In genomic region chr13:110289174-110289573, GRCh38 we compare ENCODE assay signal across 16 cellular contexts. TPM values are rescaled to one million over a fixed set of nuclear protein-coding genes. Genes with fewer than 3 reads are reported as not detected.
DNase-seq lines count a peak whose midpoint lies in the region; ATAC-seq and TF ChIP-seq lines count a peak whose summit lies in the region.
"Had no signal": no experiment of that assay in that cellular context is flagged by ENCODE, and none has a peak within 500 bp of the region (broad histone marks: within the 10 kb centered on the region; RNA-seq: fewer than 3 reads in every experiment).

No MANE protein-coding gene starts in this region.

- no peak for ATAC-seq in GM18511 (IDR thresholded peaks at IDR 0.05; ENCODE audit: unreplicated experiment)
- no peak for ATAC-seq in HG03521 (IDR thresholded peaks at IDR 0.05; ENCODE audit: unreplicated experiment)
- ATAC-seq: HepG2 had no signal

- peak overlapping the region; percentile 73 to 99 (median 78) for H3K27ac ChIP-seq in esophagus muscularis mucosa (replicated peaks in 1 of 4)
- H3K27ac ChIP-seq in muscle layer of colon (ENCODE audit: low read depth, low read length), result peak overlapping the region; percentile 86
- peak overlapping the region; percentile 89 for H3K27ac ChIP-seq in stomach smooth muscle (ENCODE audit: low read length)
- H3K27ac ChIP-seq: BLaER1 had no signal

- no peaks in the 10 kb centered on the region for H3K9me3 Mint-ChIP-seq in chondrocyte (ENCODE audit: low read depth)

- WGBS in esophagus muscularis mucosa, result 89% methylated on average over 7 of the region's 9 CpGs

- H3K9me3 ChIP-seq in esophagus muscularis mucosa (no peaks in the 10 kb centered on the region), muscle layer of colon (ENCODE audit: low read length) (no peaks in the 10 kb centered on the region), stomach smooth muscle (ENCODE audit: control insufficient read depth in 2 of 2, low read length in 2 of 2) (no peaks in the 10 kb centered on the region)
- H3K9me3 ChIP-seq: BLaER1, Caco-2, HAP-1 had no signal

- no peak for DNase-seq in chondrocyte (ENCODE audit: low spot score)
- no peak for DNase-seq in esophagus muscularis mucosa (ENCODE audit: extremely low spot score)
- no peak for DNase-seq in NOMO-1 treated with DMSO at 0.1 percent for 48 hours (lab: John Stamatoyannopoulos, UW; ENCODE audit: unreplicated experiment)
- DNase-seq: 8988T; AML-193; Caco-2; CD8-positive, alpha-beta memory T cell; DND-41; GDM1 had no signal

- peak overlapping the region; percentile 57 for H3K27ac Mint-ChIP-seq in chondrocyte (ENCODE audit: unreplicated experiment)
- H3K27ac Mint-ChIP-seq: CD8-positive, alpha-beta memory T cell had no signal

- H3K4me3 ChIP-seq in esophagus muscularis mucosa, result no peak overlapping the region
- no peak overlapping the region for H3K4me3 ChIP-seq in muscle layer of colon (ENCODE audit: low read depth in 1 of 2, low read length in 2 of 2)
- no peak overlapping the region for H3K4me3 ChIP-seq in stomach smooth muscle (ENCODE audit: low read length in 2 of 2)
- H3K4me3 ChIP-seq: BLaER1, HAP-1 had no signal

- H3K27me3 Mint-ChIP-seq in chondrocyte (ENCODE audit: low read depth), result no peaks in the 10 kb centered on the region

- H3K4me1 ChIP-seq in esophagus muscularis mucosa, result peaks cover 54 to 95% (median 83%) of the 10 kb centered on the region in 4 donors
- H3K4me1 ChIP-seq in muscle layer of colon (ENCODE audit: insufficient read depth, low read length), result peaks cover 67% of the 10 kb centered on the region
- peaks cover 74% of the 10 kb centered on the region for H3K4me1 ChIP-seq in stomach smooth muscle (ENCODE audit: control insufficient read depth, insufficient read depth, low read length)
- H3K4me1 ChIP-seq: Caco-2, HAP-1 had no signal

- intact Hi-C loops in esophagus muscularis mucosa (cut with DNase I), result no loop called here

- TF ChIP-seq CTCF in chondrocyte (IDR thresholded peaks at IDR 0.05), result no peak
- TF ChIP-seq CTCF in esophagus muscularis mucosa (IDR thresholded peaks at IDR 0.05), result no peak

- H3K4me1 Mint-ChIP-seq in chondrocyte (ENCODE audit: low read depth), result peaks cover 92% of the 10 kb centered on the region
- H3K4me1 Mint-ChIP-seq: CD8-positive, alpha-beta memory T cell had no signal

- H3K36me3 ChIP-seq in esophagus muscularis mucosa (peaks cover 0 to 18% (median 11%) of the 10 kb centered on the region in 4 donors), muscle layer of colon (ENCODE audit: insufficient read depth, low read length) (no peaks in the 10 kb centered on the region), stomach smooth muscle (ENCODE audit: control insufficient read depth in 2 of 2, insufficient read depth in 2 of 2, low read length in 2 of 2) (peaks cover 3 to 5% of the 10 kb centered on the region in 2 donors)
- H3K36me3 ChIP-seq: BLaER1, HAP-1 had no signal

- peaks cover 49% of the 10 kb centered on the region for H3K36me3 Mint-ChIP-seq in chondrocyte (ENCODE audit: low read depth)
- H3K36me3 Mint-ChIP-seq: CD8-positive, alpha-beta memory T cell had no signal

- H3K4me3 Mint-ChIP-seq in chondrocyte (ENCODE audit: unreplicated experiment), result no peak overlapping the region
- H3K4me3 Mint-ChIP-seq: CD8-positive, alpha-beta memory T cell had no signal

- H3K27me3 ChIP-seq in esophagus muscularis mucosa (no peaks in the 10 kb centered on the region), muscle layer of colon (ENCODE audit: control insufficient read depth in 1 of 2, insufficient read depth in 2 of 2, low read length in 2 of 2) (no peaks in the 10 kb centered on the region), stomach smooth muscle (ENCODE audit: control insufficient read depth in 1 of 2, insufficient read depth in 2 of 2, low read length in 2 of 2) (no peaks in the 10 kb centered on the region)
- H3K27me3 ChIP-seq: BLaER1 had no signal

- TF ChIP-seq POLR2A in esophagus muscularis mucosa (IDR thresholded peaks at IDR 0.05; ENCODE audit: low read depth), result no peak

- TF ChIP-seq EP300 in esophagus muscularis mucosa (IDR thresholded peaks at IDR 0.05), result no peak

- H3K9ac ChIP-seq in muscle layer of colon (ENCODE audit: low read length) (no peak overlapping the region), stomach smooth muscle (ENCODE audit: low read length in 2 of 2) (no peak overlapping the region)
- H3K9ac ChIP-seq: BLaER1 had no signal

RNA-seq across cellular contexts. Expression of gene COL4A1, which starts 17.8 kb away (rescaled TPM):
- total RNA-seq in chondrocyte (2,319 to 5,210 TPM (median 5,209 TPM) in 3 replicates), esophagus muscularis mucosa (100 to 1,000 TPM; 328 to 578 (median 405) TPM)
- total RNA-seq: CD8-positive, alpha-beta memory T cell; HepG2 had no signal

RNA-seq across cellular contexts. Expression of gene COL4A2, which starts 17.9 kb away (rescaled TPM):
- total RNA-seq in chondrocyte, result 1,370 to 2,411 TPM (median 2,366 TPM) in 3 replicates
- total RNA-seq in esophagus muscularis mucosa, result 100 to 1,000 TPM; 419 to 931 (median 555) TPM
- total RNA-seq: CD8-positive, alpha-beta memory T cell had no signal
